Comparison of ENCODE assay signal across 17 cellular contexts in genomic region chr12:53031616-53032015, GRCh38.
"Had no signal": no experiment of that assay in that cellular context is flagged by ENCODE, and none has a peak within 500 bp of the region (broad histone marks: within the 10 kb centered on the region; RNA-seq: fewer than 3 reads in every experiment).

No MANE protein-coding gene starts in this region.

- H3K4me3 ChIP-seq: adrenal gland, cardiac muscle cell, dorsolateral prefrontal cortex, left ventricle myocardium inferior, tibial artery, vagina had no signal

- H3K27me3 Mint-ChIP-seq: activated T-helper 17 cell treated with anti-CD3 and anti-CD28 coated beads, Interleukin-2, amount 50 U/mL, for 72 hours; stimulated activated naive B cell treated with anti-CD40 and anti-IgM and Interleukin-4, amounts not matched to agents 10 μg/mL and 1 μg/mL and 100 μg/mL, for 72 hours had no signal

- H3K4me3 Mint-ChIP-seq: activated naive CD4-positive, alpha-beta T cell treated with anti-CD3 and anti-CD28 coated beads for 36 hours; activated T-helper 17 cell treated with anti-CD3 and anti-CD28 coated beads, Interleukin-2, amount 50 U/mL, for 72 hours; nephron; stimulated activated naive B cell treated with anti-CD40 and anti-IgM and Interleukin-4, amounts not matched to agents 10 μg/mL and 1 μg/mL and 100 μg/mL, for 72 hours had no signal

- H3K27ac ChIP-seq: adrenal gland, cardiac muscle cell, dorsolateral prefrontal cortex, left ventricle myocardium inferior, tibial artery, vagina had no signal

- H3K27ac Mint-ChIP-seq: activated naive CD4-positive, alpha-beta T cell treated with anti-CD3 and anti-CD28 coated beads for 36 hours; nephron had no signal

- H3K9me3 Mint-ChIP-seq: activated naive CD4-positive, alpha-beta T cell treated with anti-CD3 and anti-CD28 coated beads for 36 hours; activated T-helper 17 cell treated with anti-CD3 and anti-CD28 coated beads, Interleukin-2, amount 50 U/mL, for 72 hours; nephron; stimulated activated naive B cell treated with anti-CD40 and anti-IgM and Interleukin-4, amounts not matched to agents 10 μg/mL and 1 μg/mL and 100 μg/mL, for 72 hours had no signal

- DNase-seq: activated CD4-positive, CD25-positive, alpha-beta regulatory T cell treated with anti-CD3 and anti-CD28 coated beads, Interleukin-2, amount 50 U/mL, for 72 hours; activated naive CD4-positive, alpha-beta T cell treated with anti-CD3 and anti-CD28 coated beads for 36 hours; dorsolateral prefrontal cortex; islet precursor cell; left ventricle myocardium inferior; mesenchymal stem cell; occipital lobe; stimulated activated CD4-positive, alpha-beta T cell treated with anti-CD3 and anti-CD28 coated beads, Interleukin-15, amount 100 ng/mL, for 24 hours; stimulated activated CD4-positive, alpha-beta T cell treated with anti-CD3 and anti-CD28 coated beads, Interleukin-4, amount 100 ng/mL, for 1 hour; stimulated activated naive B cell treated with anti-CD40 and anti-IgM and Interleukin-4, amounts not matched to agents 10 μg/mL and 1 μg/mL and 100 μg/mL, for 72 hours; T-helper 9 cell; tibial artery had no signal

- H3K27me3 ChIP-seq: adrenal gland, cardiac muscle cell, dorsolateral prefrontal cortex, tibial artery, vagina had no signal

- H3K4me1 ChIP-seq: adrenal gland, left ventricle myocardium inferior, tibial artery, vagina had no signal

- H3K9me3 ChIP-seq: adrenal gland, left ventricle myocardium inferior, tibial artery, vagina had no signal

- ATAC-seq: activated T-helper 17 cell treated with anti-CD3 and anti-CD28 coated beads, Interleukin-2, amount 50 U/mL, for 72 hours; stimulated activated naive B cell treated with anti-CD40 and anti-IgM and Interleukin-4, amounts not matched to agents 10 μg/mL and 1 μg/mL and 100 μg/mL, for 72 hours had no signal
